30 cellular contexts compared by ENCODE assay signal in the genomic region with DNA sequence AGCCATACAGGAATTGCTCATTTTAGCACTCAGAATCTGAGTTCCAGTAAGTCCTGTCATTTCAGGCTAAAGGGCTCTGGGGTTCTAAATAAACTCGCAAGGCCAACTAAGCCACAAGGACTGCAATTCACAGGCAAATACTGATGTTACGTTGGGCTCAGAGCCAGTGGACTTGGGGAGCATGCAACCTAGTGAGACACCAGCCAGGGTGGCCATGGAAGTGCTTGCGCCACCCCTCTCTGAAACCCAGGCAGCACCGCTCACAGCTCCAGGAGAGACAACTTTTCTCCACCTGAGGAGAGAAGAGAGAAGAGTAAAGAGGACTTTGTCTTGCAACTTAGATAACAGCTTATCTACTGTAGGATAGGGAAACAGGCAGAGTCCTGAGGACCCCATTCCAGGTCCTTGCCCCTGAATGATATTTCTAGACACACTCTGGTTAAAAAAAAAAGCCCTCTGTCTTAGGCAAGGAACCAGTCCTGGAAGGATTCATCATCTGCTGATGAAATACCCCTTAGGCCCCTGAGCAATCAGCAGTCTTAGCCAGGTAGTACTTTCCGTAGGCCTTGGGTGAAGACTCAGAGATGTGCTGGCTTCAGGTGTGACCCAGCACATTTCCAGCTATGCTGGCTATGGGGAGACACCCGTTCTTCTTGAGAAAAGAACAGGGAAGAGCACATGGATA.
"Had no signal": no experiment of that assay in that cellular context is flagged by ENCODE, and none has a peak within 500 bp of the region (broad histone marks: within the 10 kb centered on the region; RNA-seq: fewer than 3 reads in every experiment).

No MANE protein-coding gene starts in this region.

- H3K4me3 ChIP-seq: colonic mucosa, esophagus muscularis mucosa, heart right ventricle, lower lobe of right lung, neural progenitor cell, prostate gland, right atrium auricular region, smooth muscle cell, testis, tibial nerve, upper lobe of left lung, uterus had no signal

- H3K27ac ChIP-seq: colonic mucosa, esophagus muscularis mucosa, heart right ventricle, lower lobe of right lung, neural progenitor cell, prostate gland, right atrium auricular region, testis, tibial nerve, upper lobe of left lung, uterus had no signal

- H3K4me3 Mint-ChIP-seq: dendritic cell treated with granulocyte-macrophage colony-stimulating factor and Interleukin-4, amounts not matched to agents 40 ng/mL and 50 ng/mL, for 4 days; endodermal cell; immature natural killer cell; memory B cell; naive thymus-derived CD4-positive, alpha-beta T cell; nephron; neural progenitor cell; stimulated activated memory B cell treated with anti-CD40 and anti-IgM and Interleukin-4, amounts not matched to agents 10 μg/mL and 1 μg/mL and 100 μg/mL, for 72 hours had no signal

- H2AFZ ChIP-seq: neural progenitor cell had no signal

- H3K36me3 Mint-ChIP-seq: immature natural killer cell; memory B cell; naive thymus-derived CD4-positive, alpha-beta T cell; neural progenitor cell; stimulated activated memory B cell treated with anti-CD40 and anti-IgM and Interleukin-4, amounts not matched to agents 10 μg/mL and 1 μg/mL and 100 μg/mL, for 72 hours had no signal

- H3K4me1 Mint-ChIP-seq: immature natural killer cell; memory B cell; naive thymus-derived CD4-positive, alpha-beta T cell; nephron; stimulated activated memory B cell treated with anti-CD40 and anti-IgM and Interleukin-4, amounts not matched to agents 10 μg/mL and 1 μg/mL and 100 μg/mL, for 72 hours had no signal

- ATAC-seq: heart right ventricle; left ventricle myocardium superior; lower lobe of right lung; naive thymus-derived CD4-positive, alpha-beta T cell; sciatic nerve; stimulated activated memory B cell treated with anti-CD40 and anti-IgM and Interleukin-4, amounts not matched to agents 10 μg/mL and 1 μg/mL and 100 μg/mL, for 72 hours; stimulated activated naive CD8-positive, alpha-beta T cell treated with anti-CD3 and anti-CD28 coated beads, Interleukin-15, Interleukin-2, amounts not matched to agents 100 U/mL and 50 U/mL, for 24 hours had no signal

- DNase-seq: colonic mucosa; effector CD8-positive, alpha-beta T cell; endodermal cell; foreskin melanocyte; glutamatergic neuron; heart right ventricle; immature natural killer cell; left ventricle myocardium superior; lower lobe of right lung; midbrain; naive thymus-derived CD4-positive, alpha-beta T cell; stimulated activated CD4-positive, alpha-beta T cell treated with anti-CD3 and anti-CD28 coated beads, Interleukin-12 subunit alpha, Interleukin-12 subunit beta, amount 100 ng/mL, for 4 hours; stimulated activated CD4-positive, alpha-beta T cell treated with anti-CD3 and anti-CD28 coated beads, Interleukin-1b, Interleukin-23, amount 100 ng/mL, for 48 hours; stimulated activated CD4-positive, alpha-beta T cell treated with anti-CD3 and anti-CD28 coated beads, Interleukin-4, amount 100 ng/mL, for 24 hours; stimulated activated naive CD8-positive, alpha-beta T cell treated with anti-CD3 and anti-CD28 coated beads, Interleukin-15, Interleukin-2, amounts not matched to agents 100 U/mL and 50 U/mL, for 24 hours; substantia nigra; testis; upper lobe of left lung; uterus had no signal

- H3K4me2 ChIP-seq: neural progenitor cell, smooth muscle cell had no signal

- H3K27me3 Mint-ChIP-seq: dendritic cell treated with granulocyte-macrophage colony-stimulating factor and Interleukin-4, amounts not matched to agents 40 ng/mL and 50 ng/mL, for 4 days had no signal

- H3K4me1 ChIP-seq: colonic mucosa, esophagus muscularis mucosa, heart right ventricle, lower lobe of right lung, neural progenitor cell, prostate gland, right atrium auricular region, testis, tibial nerve, upper lobe of left lung, uterus had no signal

- H3K27ac Mint-ChIP-seq: dendritic cell treated with granulocyte-macrophage colony-stimulating factor and Interleukin-4, amounts not matched to agents 40 ng/mL and 50 ng/mL, for 4 days; endodermal cell; immature natural killer cell; memory B cell; naive thymus-derived CD4-positive, alpha-beta T cell; nephron; neural progenitor cell; stimulated activated memory B cell treated with anti-CD40 and anti-IgM and Interleukin-4, amounts not matched to agents 10 μg/mL and 1 μg/mL and 100 μg/mL, for 72 hours had no signal

- H3K27me3 ChIP-seq: colonic mucosa, esophagus muscularis mucosa, neural progenitor cell, right atrium auricular region, testis, tibial nerve, upper lobe of left lung, uterus had no signal

- H3K9me3 Mint-ChIP-seq: dendritic cell treated with granulocyte-macrophage colony-stimulating factor and Interleukin-4, amounts not matched to agents 40 ng/mL and 50 ng/mL, for 4 days; endodermal cell; memory B cell; naive thymus-derived CD4-positive, alpha-beta T cell; nephron; neural progenitor cell had no signal

- H3K36me3 ChIP-seq: colonic mucosa, esophagus muscularis mucosa, heart right ventricle, lower lobe of right lung, neural progenitor cell, prostate gland, right atrium auricular region, tibial nerve, upper lobe of left lung, uterus had no signal
